In the genomic region with DNA sequence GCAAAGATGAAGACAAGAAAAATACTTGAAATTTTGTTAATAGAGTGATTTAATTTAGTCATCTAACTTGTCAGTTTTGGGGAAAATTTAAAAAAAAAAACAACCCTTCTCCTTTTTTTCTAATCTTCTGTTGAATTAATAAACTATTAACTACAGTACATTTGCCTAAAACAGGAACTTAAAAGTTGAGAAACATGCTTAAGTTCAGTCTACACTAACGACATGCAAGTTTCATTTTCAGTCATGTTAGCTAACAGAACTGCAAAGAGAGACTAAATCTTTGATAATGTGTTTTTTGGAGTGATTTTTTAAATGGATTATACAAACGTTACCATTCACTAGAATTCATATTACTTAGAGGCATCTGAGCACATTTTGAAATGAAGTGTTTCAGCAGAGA, we compare ENCODE assay signal across 10 cellular contexts.
DNase-seq lines count a peak whose midpoint lies in the region; ATAC-seq and TF ChIP-seq lines count a peak whose summit lies in the region.
"Had no signal": no experiment of that assay in that cellular context is flagged by ENCODE, and none has a peak within 500 bp of the region (broad histone marks: within the 10 kb centered on the region; RNA-seq: fewer than 3 reads in every experiment).

No MANE protein-coding gene starts in this region.

- H3K4me1 ChIP-seq in prostate gland (replicated peaks) = no peaks in the 10 kb centered on the region

- no peaks in the 10 kb centered on the region for H3K9me3 ChIP-seq in prostate gland

- 55% methylated on average over 2 of the region's 2 CpGs for WGBS in prostate gland

- H3K4me3 ChIP-seq in prostate gland = no peak overlapping the region

- TF ChIP-seq CTCF in prostate gland (IDR thresholded peaks at IDR 0.05) = no peak

- H3K4me3 Mint-ChIP-seq in activated naive CD8-positive, alpha-beta T cell = peak overlapping the region; percentile 78
- peak overlapping the region; percentile 86 to 88 for H3K4me3 Mint-ChIP-seq in stimulated activated naive B cell treated with anti-CD40 and anti-IgM and Interleukin-4, amounts not matched to agents 10 μg/mL and 1 μg/mL and 100 μg/mL, for 72 hours

- ATAC-seq in Right ventricle myocardium superior (ENCODE audit: poor library complexity) = peak; percentile 47
- ATAC-seq in HG03342 (IDR thresholded peaks at IDR 0.05; ENCODE audit: unreplicated experiment) = peak; percentile 33
- peak; percentile 46 to 57 for ATAC-seq in stimulated activated naive B cell treated with anti-CD40 and anti-IgM and Interleukin-4, amounts not matched to agents 10 μg/mL and 1 μg/mL and 100 μg/mL, for 72 hours (replicated peaks)

- peaks cover 2% of the 10 kb centered on the region for H3K36me3 Mint-ChIP-seq in activated naive CD8-positive, alpha-beta T cell
- peaks cover 2 to 4% of the 10 kb centered on the region in 2 donors for H3K36me3 Mint-ChIP-seq in stimulated activated naive B cell treated with anti-CD40 and anti-IgM and Interleukin-4, amounts not matched to agents 10 μg/mL and 1 μg/mL and 100 μg/mL, for 72 hours

- no peak for TF ChIP-seq POLR2A in prostate gland (IDR thresholded peaks at IDR 0.05)

- DNase-seq in Right ventricle myocardium superior (no peak), cardiac septum (ENCODE audit: low spot score) (no peak), prostate gland (ENCODE audit: low spot score) (no peak)
- no peak for DNase-seq in stimulated activated naive B cell treated with anti-CD40 and anti-IgM and Interleukin-4, amounts not matched to agents 10 μg/mL and 1 μg/mL and 100 μg/mL, for 72 hours
- no peak for DNase-seq in effector CD8-positive, alpha-beta T cell (lab: John Stamatoyannopoulos, UW)
- DNase-seq in activated CD4-positive, alpha-beta T cell treated with anti-CD3 and anti-CD28 coated beads, Interleukin-2, amount 50 U/mL, for 4 hours = no peak
- DNase-seq: left cardiac atrium had no signal

- intact Hi-C loops in Right ventricle myocardium superior (cut with DNase I) (no loop called here), cardiac septum (cut with DNase I) (no loop called here), prostate gland (cut with DNase I) (no loop called here)

- no peak overlapping the region for H3K27ac ChIP-seq in prostate gland
- H3K27ac ChIP-seq: VCaP had no signal

- H3K9me3 Mint-ChIP-seq in activated naive CD8-positive, alpha-beta T cell (ENCODE audit: low read depth) = no peaks in the 10 kb centered on the region
- H3K9me3 Mint-ChIP-seq in stimulated activated naive B cell treated with anti-CD40 and anti-IgM and Interleukin-4, amounts not matched to agents 10 μg/mL and 1 μg/mL and 100 μg/mL, for 72 hours = no peaks in the 10 kb centered on the region

- H3K4me1 Mint-ChIP-seq in activated naive CD8-positive, alpha-beta T cell (ENCODE audit: low read depth) = peaks cover 83% of the 10 kb centered on the region
- H3K4me1 Mint-ChIP-seq in stimulated activated naive B cell treated with anti-CD40 and anti-IgM and Interleukin-4, amounts not matched to agents 10 μg/mL and 1 μg/mL and 100 μg/mL, for 72 hours = peaks cover 33 to 85% of the 10 kb centered on the region in 2 donors

- no peaks in the 10 kb centered on the region for H3K27me3 Mint-ChIP-seq in activated naive CD8-positive, alpha-beta T cell
- H3K27me3 Mint-ChIP-seq in stimulated activated naive B cell treated with anti-CD40 and anti-IgM and Interleukin-4, amounts not matched to agents 10 μg/mL and 1 μg/mL and 100 μg/mL, for 72 hours = no peaks in the 10 kb centered on the region

- H3K36me3 ChIP-seq in prostate gland = no peaks in the 10 kb centered on the region

- peak overlapping the region; percentile 93 for H3K27ac Mint-ChIP-seq in activated naive CD8-positive, alpha-beta T cell
- peak overlapping the region; percentile 99 for H3K27ac Mint-ChIP-seq in stimulated activated naive B cell treated with anti-CD40 and anti-IgM and Interleukin-4, amounts not matched to agents 10 μg/mL and 1 μg/mL and 100 μg/mL, for 72 hours

- no peaks in the 10 kb centered on the region for H3K27me3 ChIP-seq in prostate gland (replicated peaks; ENCODE audit: insufficient read depth)
